ENCODE assay signal across 8 cellular contexts in genomic region chr3:37993811-37994638, GRCh38. TPM values are rescaled to one million over a fixed set of nuclear protein-coding genes. Genes with fewer than 3 reads are reported as not detected.
DNase-seq lines count a peak whose midpoint lies in the region; ATAC-seq, FAIRE-seq and TF ChIP-seq lines count a peak whose summit lies in the region.

No MANE protein-coding gene starts in this region.

- H3K4me1 ChIP-seq in foreskin keratinocyte, result peaks cover 4% of the 10 kb centered on the region
- H3K4me1 ChIP-seq in testis, result peaks cover 25% of the 10 kb centered on the region

- peak; percentile 82 for FAIRE-seq in GM18507 (lab: Jason Lieb, UNC)

- ATAC-seq in HG02870 (IDR thresholded peaks at IDR 0.05; ENCODE audit: unreplicated experiment) (peak; percentile 56), foreskin keratinocyte (peak; percentile 54)

- peak; percentile 32 for DNase-seq in GM18507 (ENCODE audit: extremely low spot score, insufficient read length, low read depth)
- peak; percentile 75 for DNase-seq in OCI-M1 (lab: John Stamatoyannopoulos, UW)
- DNase-seq in activated effector memory CD4-positive, alpha-beta T cell treated with Interleukin-2 at 50 U/mL for 16 hours, result peak; percentile 43
- DNase-seq in foreskin keratinocyte, result peak in 1 of 2 donors; percentile 28
- DNase-seq in nucleus accumbens (lab: John Stamatoyannopoulos, UW), result peak in 50 of 56 donors; percentile 3 to 80 (median 54)
- peak; percentile 87 for DNase-seq in testis
- no peak for DNase-seq in NCI-H510A (lab: John Stamatoyannopoulos, UW)

- peak overlapping the region; percentile 36 for H3K27ac ChIP-seq in foreskin keratinocyte
- peak overlapping the region; percentile 73 to 85 for H3K27ac ChIP-seq in testis

- peak overlapping the region; percentile 71 to 72 for H3K4me3 ChIP-seq in testis

- TF ChIP-seq POLR2A in testis (IDR thresholded peaks at IDR 0.05), result no peak

- 1% methylated on average over 19 to 49 of the region's 49 CpGs for WGBS in testis, 2 donors

- TF ChIP-seq CTCF in foreskin keratinocyte (conservative IDR thresholded peaks at IDR 0.05), result peak; percentile 18
- no peak for TF ChIP-seq CTCF in testis (IDR thresholded peaks at IDR 0.05)

- intact Hi-C loops in testis (cut with DNase I; ENCODE audit: low total_unique reads), result no loop called here

- no peaks in the 10 kb centered on the region for H3K36me3 ChIP-seq in testis (ENCODE audit: low read depth, missing control alignments)

- no peaks in the 10 kb centered on the region for H3K9me3 ChIP-seq in testis

- H3K27me3 ChIP-seq in foreskin keratinocyte (no peaks in the 10 kb centered on the region), testis (no peaks in the 10 kb centered on the region)

RNA-seq across cellular contexts. Expression of gene VILL, which starts 3.4 kb away (rescaled TPM):
- total RNA-seq in foreskin keratinocyte (3.7 and 3.8 TPM in 2 replicates), testis (10 to 100 TPM; 16.3 to 17.4 TPM)
- polyA plus RNA-seq in foreskin keratinocyte (3.1 and 3.4 TPM in 2 replicates), testis (ENCODE audit: insufficient read depth, low read depth, low replicate concordance) (9.5 TPM)

RNA-seq across cellular contexts. Expression of gene PLCD1, which starts 35.4 kb away (rescaled TPM):
- 23.5 and 27.4 TPM in 2 replicates for total RNA-seq in foreskin keratinocyte
- polyA plus RNA-seq in foreskin keratinocyte, result 21.5 and 28.3 TPM in 2 replicates
- total RNA-seq in testis, result 100 to 1,000 TPM; 155 to 228 TPM
- polyA plus RNA-seq in testis (ENCODE audit: insufficient read depth, low read depth, low replicate concordance), result 88.4 TPM

RNA-seq across cellular contexts. Expression of gene DLEC1, which starts 45.0 kb away (rescaled TPM):
- total RNA-seq in foreskin keratinocyte (not detected in 2 replicates), testis (10 to 100 TPM; 32.3 to 40.8 TPM)
- polyA plus RNA-seq in foreskin keratinocyte (0.02 TPM in 1 of 2 replicates, not detected in the other), testis (ENCODE audit: insufficient read depth, low read depth, low replicate concordance) (36.9 TPM)

Comparison
In these comparisons a context has a peak if more than half of its experiments do, and no peak if none do; other contexts are left out.
1. RNA of gene DLEC1, which starts 45.0 kb away (total RNA-seq): 32.3 to 40.8 TPM in testis; not detected in foreskin keratinocyte; every median in the first group is over 10 times any median in the second.